In the genomic region with DNA sequence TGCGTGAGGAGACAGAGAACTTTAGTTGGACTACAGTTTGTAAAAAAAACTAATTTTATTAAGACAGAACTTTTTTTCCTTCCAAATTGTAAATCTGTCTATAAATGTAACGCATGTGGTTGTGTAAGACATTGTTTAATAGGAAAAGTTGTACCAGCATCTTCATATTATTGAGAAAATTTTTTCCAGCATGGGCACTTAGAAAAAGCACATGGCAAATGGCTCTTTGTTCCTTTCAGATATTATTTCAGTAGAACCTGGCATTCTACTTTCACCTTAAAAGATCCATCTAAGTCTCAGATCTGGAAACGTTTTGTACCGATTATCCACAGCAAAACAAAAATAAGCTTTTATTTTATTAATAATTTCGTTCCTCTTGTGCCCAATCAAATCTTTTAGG, we compare ENCODE assay signal across 25 cellular contexts.
"Had no signal": no experiment of that assay in that cellular context is flagged by ENCODE, and none has a peak within 500 bp of the region (broad histone marks: within the 10 kb centered on the region; RNA-seq: fewer than 3 reads in every experiment).

No MANE protein-coding gene starts in this region.

- H3K4me3 Mint-ChIP-seq: activated B cell treated with CpG ODN at 0.5 μM for 24 hours; activated CD8-positive, alpha-beta T cell treated with anti-CD3 and anti-CD28 coated beads for 36 hours; activated T-cell treated with anti-CD3 and anti-CD28 coated beads, Interleukin-2, amount 50 U/mL, for 4 hours; activated T-helper 17 cell treated with anti-CD3 and anti-CD28 coated beads, Interleukin-2, amount 50 U/mL, for 72 hours; dendritic cell treated with granulocyte-macrophage colony-stimulating factor and Interleukin-4, amounts not matched to agents 40 ng/mL and 50 ng/mL, for 4 days; naive thymus-derived CD4-positive, alpha-beta T cell; stimulated activated naive B cell treated with anti-CD40 and anti-IgM and Interleukin-4, amounts not matched to agents 10 μg/mL and 1 μg/mL and 100 μg/mL, for 72 hours; T-helper 17 cell had no signal

- H3K27ac Mint-ChIP-seq: activated B cell treated with CpG ODN at 0.5 μM for 24 hours; activated CD8-positive, alpha-beta T cell treated with anti-CD3 and anti-CD28 coated beads for 36 hours; activated T-helper 17 cell treated with anti-CD3 and anti-CD28 coated beads, Interleukin-2, amount 50 U/mL, for 72 hours; dendritic cell treated with granulocyte-macrophage colony-stimulating factor and Interleukin-4, amounts not matched to agents 40 ng/mL and 50 ng/mL, for 4 days; naive thymus-derived CD4-positive, alpha-beta T cell; T-helper 17 cell had no signal

- H3K27me3 Mint-ChIP-seq: activated B cell treated with CpG ODN at 0.5 μM for 24 hours; activated CD8-positive, alpha-beta T cell treated with anti-CD3 and anti-CD28 coated beads for 36 hours; activated T-helper 17 cell treated with anti-CD3 and anti-CD28 coated beads, Interleukin-2, amount 50 U/mL, for 72 hours; dendritic cell treated with granulocyte-macrophage colony-stimulating factor and Interleukin-4, amounts not matched to agents 40 ng/mL and 50 ng/mL, for 4 days; naive thymus-derived CD4-positive, alpha-beta T cell; stimulated activated naive B cell treated with anti-CD40 and anti-IgM and Interleukin-4, amounts not matched to agents 10 μg/mL and 1 μg/mL and 100 μg/mL, for 72 hours; T-helper 17 cell had no signal

- DNase-seq: activated B cell treated with CpG ODN at 0.5 μM for 24 hours; activated CD4-positive, alpha-beta T cell treated with anti-CD3 and anti-CD28 coated beads, Interleukin-2, amount 50 U/mL, for 1 hour; activated CD8-positive, alpha-beta T cell treated with anti-CD3 and anti-CD28 coated beads for 36 hours; activated gamma-delta T cell treated with Interleukin-2 at 50 U/mL for 16 hours; activated naive CD4-positive, alpha-beta T cell treated with anti-CD3 and anti-CD28 coated beads, Interleukin-2, amount 50 U/mL, for 16 hours; activated T-cell treated with anti-CD3 and anti-CD28 coated beads, Interleukin-2, amount 50 U/mL, for 4 hours; amniotic stem cell; brain microvascular endothelial cell; central memory CD4-positive, alpha-beta T cell; esophagus squamous epithelium; foreskin melanocyte; left ventricle myocardium superior; midbrain; naive thymus-derived CD4-positive, alpha-beta T cell; stimulated activated CD4-positive, alpha-beta T cell treated with anti-CD3 and anti-CD28 coated beads, Interleukin-2, amount 100 ng/mL, for 24 hours; stimulated activated naive B cell treated with anti-CD40 and anti-IgM and Interleukin-4, amounts not matched to agents 10 μg/mL and 1 μg/mL and 100 μg/mL, for 72 hours; stomach; T-helper 17 cell; tibial artery had no signal

- H3K4me3 ChIP-seq: esophagus squamous epithelium, skin epidermis, stomach, tibial artery had no signal

- H3K9me3 Mint-ChIP-seq: activated B cell treated with CpG ODN at 0.5 μM for 24 hours; activated CD8-positive, alpha-beta T cell treated with anti-CD3 and anti-CD28 coated beads for 36 hours; activated T-cell treated with anti-CD3 and anti-CD28 coated beads, Interleukin-2, amount 50 U/mL, for 4 hours; activated T-helper 17 cell treated with anti-CD3 and anti-CD28 coated beads, Interleukin-2, amount 50 U/mL, for 72 hours; dendritic cell treated with granulocyte-macrophage colony-stimulating factor and Interleukin-4, amounts not matched to agents 40 ng/mL and 50 ng/mL, for 4 days; naive thymus-derived CD4-positive, alpha-beta T cell; stimulated activated naive B cell treated with anti-CD40 and anti-IgM and Interleukin-4, amounts not matched to agents 10 μg/mL and 1 μg/mL and 100 μg/mL, for 72 hours had no signal

- H3K9me3 ChIP-seq: esophagus squamous epithelium, neutrophil, stomach, tibial artery had no signal

- H3K27me3 ChIP-seq: brain microvascular endothelial cell, esophagus squamous epithelium, neutrophil, stomach, tibial artery had no signal

- ATAC-seq: activated CD8-positive, alpha-beta T cell treated with anti-CD3 and anti-CD28 coated beads for 36 hours; activated T-cell treated with anti-CD3 and anti-CD28 coated beads, Interleukin-2, amount 50 U/mL, for 4 hours; activated T-helper 17 cell treated with anti-CD3 and anti-CD28 coated beads, Interleukin-2, amount 50 U/mL, for 72 hours; left ventricle myocardium superior; naive thymus-derived CD4-positive, alpha-beta T cell; sciatic nerve; stimulated activated naive B cell treated with anti-CD40 and anti-IgM and Interleukin-4, amounts not matched to agents 10 μg/mL and 1 μg/mL and 100 μg/mL, for 72 hours; T-helper 17 cell had no signal

- H3K27ac ChIP-seq: brain microvascular endothelial cell, epithelial cell of prostate, esophagus squamous epithelium, neutrophil, skin epidermis, stomach, tibial artery had no signal
